Comparison of ENCODE assay signal across 9 cellular contexts in genomic region chr19:46783670-46784069, GRCh38. TPM values are rescaled to one million over a fixed set of nuclear protein-coding genes. Genes with fewer than 3 reads are reported as not detected.
DNase-seq lines count a peak whose midpoint lies in the region; ATAC-seq and TF ChIP-seq lines count a peak whose summit lies in the region.
"Had no signal": no experiment of that assay in that cellular context is flagged by ENCODE, and none has a peak within 500 bp of the region (broad histone marks: within the 10 kb centered on the region; RNA-seq: fewer than 3 reads in every experiment).

No MANE protein-coding gene starts in this region.

- H3K27ac Mint-ChIP-seq in activated naive CD8-positive, alpha-beta T cell treated with anti-CD3 and anti-CD28 coated beads, Interleukin-2, amount 10 ng/mL, durations not matched to agents 7 days and 5 days, result peak overlapping the region; percentile 92
- no peak overlapping the region for H3K27ac Mint-ChIP-seq in neural crest cell (ENCODE audit: unreplicated experiment)

- H3K4me1 Mint-ChIP-seq in activated naive CD8-positive, alpha-beta T cell treated with anti-CD3 and anti-CD28 coated beads, Interleukin-2, amount 10 ng/mL, durations not matched to agents 7 days and 5 days, result peaks cover 49% of the 10 kb centered on the region
- peaks cover 42% of the 10 kb centered on the region for H3K4me1 Mint-ChIP-seq in neural crest cell

- H3K4me3 Mint-ChIP-seq in activated naive CD8-positive, alpha-beta T cell treated with anti-CD3 and anti-CD28 coated beads, Interleukin-2, amount 10 ng/mL, durations not matched to agents 7 days and 5 days, result peak overlapping the region; percentile 91
- peak overlapping the region; percentile 99 for H3K4me3 Mint-ChIP-seq in neural crest cell

- TF ChIP-seq CTCF in NB4 (IDR thresholded peaks at IDR 0.05; ENCODE audit: low read depth, low read length), result no peak
- TF ChIP-seq CTCF in neural crest cell (conservative IDR thresholded peaks at IDR 0.05), result no peak

- no peak for ATAC-seq in activated naive CD8-positive, alpha-beta T cell treated with anti-CD3 and anti-CD28 coated beads, Interleukin-2, amount 10 ng/mL, durations not matched to agents 7 days and 5 days (ENCODE audit: low read depth)
- ATAC-seq in GM21515 (IDR thresholded peaks at IDR 0.05; ENCODE audit: unreplicated experiment) (no peak), GM18517 (IDR thresholded peaks at IDR 0.05; ENCODE audit: unreplicated experiment) (no peak), GM21529 (IDR thresholded peaks at IDR 0.05; ENCODE audit: unreplicated experiment) (no peak)
- ATAC-seq: Right ventricle myocardium inferior had no signal

- DNase-seq in DMS79 (lab: John Stamatoyannopoulos, UW), result peak; percentile 56
- DNase-seq in NB4 (ENCODE audit: low read depth), result no peak
- DNase-seq in activated naive CD8-positive, alpha-beta T cell treated with anti-CD3 and anti-CD28 coated beads, Interleukin-2, amount 10 ng/mL, durations not matched to agents 7 days and 5 days, result no peak
- DNase-seq in neural crest cell (ENCODE audit: low read depth, low spot score), result no peak
- DNase-seq in activated CD8-positive, alpha-beta memory T cell treated with anti-CD3 and anti-CD28 coated beads, Interleukin-2, amount 50 U/mL, for 4 hours, result no peak

- peaks cover 49% of the 10 kb centered on the region for H3K36me3 Mint-ChIP-seq in activated naive CD8-positive, alpha-beta T cell treated with anti-CD3 and anti-CD28 coated beads, Interleukin-2, amount 10 ng/mL, durations not matched to agents 7 days and 5 days
- peaks cover 13% of the 10 kb centered on the region for H3K36me3 Mint-ChIP-seq in neural crest cell (ENCODE audit: low read depth)

- H3K27me3 Mint-ChIP-seq in activated naive CD8-positive, alpha-beta T cell treated with anti-CD3 and anti-CD28 coated beads, Interleukin-2, amount 10 ng/mL, durations not matched to agents 7 days and 5 days, result no peaks in the 10 kb centered on the region
- peaks cover 3% of the 10 kb centered on the region for H3K27me3 Mint-ChIP-seq in neural crest cell (ENCODE audit: low read depth)

- H3K4me3 ChIP-seq in NB4 (ENCODE audit: low read depth, low read length), result peak overlapping the region; percentile 78

- POLR2A ChIA-PET in activated naive CD8-positive, alpha-beta T cell treated with anti-CD3 and anti-CD28 coated beads, Interleukin-2, amount 10 ng/mL, durations not matched to agents 7 days and 5 days (lab: Charles Lee), result interaction anchor here (0.9 to 6.2 kb wide), 6 partner anchors 8 to 38 kb away, joined by 3 to 160 read pairs (median 5); no protein-coding TSS in a partner anchor

- H3K9me3 Mint-ChIP-seq in activated naive CD8-positive, alpha-beta T cell treated with anti-CD3 and anti-CD28 coated beads, Interleukin-2, amount 10 ng/mL, durations not matched to agents 7 days and 5 days, result no peaks in the 10 kb centered on the region
- H3K9me3 Mint-ChIP-seq in neural crest cell, result no peaks in the 10 kb centered on the region

- TF ChIP-seq POLR2A in NB4 (IDR thresholded peaks at IDR 0.05; ENCODE audit: extremely low read depth, insufficient read length), result no peak

RNA-seq across cellular contexts. Expression of gene SLC1A5, which starts 4.7 kb away (rescaled TPM):
- 100 to 1,000 TPM; 121 to 127 TPM for total RNA-seq in activated naive CD8-positive, alpha-beta T cell treated with anti-CD3 and anti-CD28 coated beads, Interleukin-2, amount 10 ng/mL, durations not matched to agents 7 days and 5 days
- 131 TPM in 2 replicates for total RNA-seq in neural crest cell

RNA-seq across cellular contexts. Expression of gene STRN4, which starts 37.4 kb away (rescaled TPM):
- total RNA-seq in activated naive CD8-positive, alpha-beta T cell treated with anti-CD3 and anti-CD28 coated beads, Interleukin-2, amount 10 ng/mL, durations not matched to agents 7 days and 5 days, result 10 to 100 TPM; 79.2 to 87.5 TPM
- total RNA-seq in neural crest cell, result 128 and 138 TPM in 2 replicates

RNA-seq across cellular contexts. Expression of gene FKRP, which starts 37.8 kb away (rescaled TPM):
- 10 to 100 TPM; 17.8 to 18.1 TPM for total RNA-seq in activated naive CD8-positive, alpha-beta T cell treated with anti-CD3 and anti-CD28 coated beads, Interleukin-2, amount 10 ng/mL, durations not matched to agents 7 days and 5 days
- total RNA-seq in neural crest cell, result 31.9 and 38.6 TPM in 2 replicates
